8 cellular contexts compared by ENCODE assay signal in the genomic region with DNA sequence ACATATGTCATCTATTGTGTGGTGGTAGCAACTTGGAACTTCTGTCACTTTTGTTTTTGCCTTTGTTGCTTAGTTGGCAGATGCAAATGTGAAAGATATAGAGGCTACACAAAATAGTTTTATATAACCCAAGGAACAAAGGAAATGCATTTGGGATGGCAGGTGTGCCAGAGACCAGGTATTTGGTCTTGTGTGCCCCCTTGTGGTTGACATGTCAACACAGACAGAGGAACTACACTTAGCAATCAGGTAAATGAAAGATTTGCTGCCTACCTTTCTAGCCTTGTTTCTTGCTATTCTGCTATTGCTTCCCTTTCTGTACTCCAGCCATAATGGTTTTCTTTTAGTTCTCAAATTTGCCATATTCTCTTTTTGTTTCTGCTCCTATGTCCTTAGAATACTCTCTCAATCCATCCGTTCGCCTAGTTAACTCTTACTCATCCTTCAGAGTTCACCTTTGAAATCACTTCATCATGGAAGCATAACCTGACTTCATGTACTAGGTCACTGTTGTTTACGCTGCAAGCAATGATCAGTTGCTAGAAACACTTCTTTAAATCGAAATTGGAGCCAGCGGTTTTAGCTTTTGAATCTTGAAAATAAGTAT.
DNase-seq lines count a peak whose midpoint lies in the region; ATAC-seq and TF ChIP-seq lines count a peak whose summit lies in the region.

No MANE protein-coding gene starts in this region.

- intact Hi-C loops in mucosa of descending colon (cut with DNase I, micrococcal nuclease): no loop called here

- no peaks in the 10 kb centered on the region for H3K79me2 ChIP-seq in Loucy (ENCODE audit: insufficient read depth, low read length)

- H3K4me1 Mint-ChIP-seq in brain: no peaks in the 10 kb centered on the region

- TF ChIP-seq CTCF in AG09319 (IDR thresholded peaks at IDR 0.05; ENCODE audit: low read depth, low read length) (peak; percentile 54), Loucy (conservative IDR thresholded peaks at IDR 0.05; ENCODE audit: low read length) (peak; percentile 86), brain (conservative IDR thresholded peaks at IDR 0.05) (peak; percentile 49 to 67), mucosa of descending colon (IDR thresholded peaks at IDR 0.05) (no peak)

- H3K9ac ChIP-seq in Loucy (ENCODE audit: low read depth, low read length, poor library complexity, severe bottlenecking): no peak overlapping the region

- H3K27ac Mint-ChIP-seq in brain: no peak overlapping the region

- no peaks in the 10 kb centered on the region for H4K20me1 ChIP-seq in Loucy (ENCODE audit: insufficient read depth, low read length, poor library complexity, severe bottlenecking)

- H3K27me3 ChIP-seq in Loucy (ENCODE audit: insufficient read depth, low read length, poor library complexity, severe bottlenecking): no peaks in the 10 kb centered on the region

- no peaks in the 10 kb centered on the region for H3F3A ChIP-seq in Loucy (ENCODE audit: low read depth)

- no peak overlapping the region for H3K4me2 ChIP-seq in Loucy (ENCODE audit: low read depth, low read length, poor library complexity, severe bottlenecking)

- H3K36me3 ChIP-seq in Loucy (ENCODE audit: insufficient read depth, low read length) (no peaks in the 10 kb centered on the region), mucosa of descending colon (ENCODE audit: low read depth) (no peaks in the 10 kb centered on the region)

- no peaks in the 10 kb centered on the region for H3K4me1 ChIP-seq in Loucy (ENCODE audit: insufficient read depth, low read length, poor library complexity, severe bottlenecking)
- no peaks in the 10 kb centered on the region for H3K4me1 ChIP-seq in mucosa of descending colon (ENCODE audit: low read depth)

- H3K9me3 ChIP-seq in Loucy (ENCODE audit: insufficient read depth, low read depth, low read length) (no peaks in the 10 kb centered on the region), mucosa of descending colon (peaks cover 21% of the 10 kb centered on the region)

- peaks cover 13 to 31% (median 26%) of the 10 kb centered on the region in 5 experiments for H3K9me3 Mint-ChIP-seq in brain

- ATAC-seq in GM18867 (IDR thresholded peaks at IDR 0.05; ENCODE audit: unreplicated experiment) (peak; percentile 70), mucosa of descending colon (peak; percentile 63), GM19397 (IDR thresholded peaks at IDR 0.05; ENCODE audit: unreplicated experiment) (no peak)

- no peak overlapping the region for H3K4me3 Mint-ChIP-seq in brain

- H3K36me3 Mint-ChIP-seq in brain: peaks cover 8% of the 10 kb centered on the region

- no peaks in the 10 kb centered on the region for H3K27me3 Mint-ChIP-seq in brain

- DNase-seq in AG09319 (ENCODE audit: extremely low read depth, low read depth) (no peak), mucosa of descending colon (peak in 1 of 3 donors; percentile 63), AG08395 (ENCODE audit: low spot score) (no peak), ecto neural progenitor cell (ENCODE audit: low spot score) (no peak)

- no peaks in the 10 kb centered on the region for H3K9me2 ChIP-seq in Loucy (replicated peaks; ENCODE audit: low read depth, low read length)

- no peak overlapping the region for H2AFZ ChIP-seq in Loucy (ENCODE audit: low read length)

- no peak overlapping the region for H3K4me3 ChIP-seq in Loucy (ENCODE audit: low read length, poor library complexity, severe bottlenecking)
- H3K4me3 ChIP-seq in mucosa of descending colon: no peak overlapping the region
